20 cellular contexts compared by ENCODE assay signal in genomic region chrX:39805022-39805421, GRCh38.
"Had no signal": no experiment of that assay in that cellular context is flagged by ENCODE, and none has a peak within 500 bp of the region (broad histone marks: within the 10 kb centered on the region; RNA-seq: fewer than 3 reads in every experiment).

No MANE protein-coding gene starts in this region.

- H3K27ac ChIP-seq: esophagus squamous epithelium, heart left ventricle, pancreas, SJSA1, thoracic aorta, upper lobe of left lung had no signal

- H3K9me3 Mint-ChIP-seq: effector memory CD8-positive, alpha-beta T cell had no signal

- H3K27me3 ChIP-seq: esophagus squamous epithelium, SJSA1, upper lobe of left lung had no signal

- H3K36me3 ChIP-seq: esophagus squamous epithelium, heart left ventricle, pancreas, SJSA1, thoracic aorta, upper lobe of left lung had no signal

- H3K4me1 ChIP-seq: esophagus squamous epithelium, pancreas had no signal

- H3K27ac Mint-ChIP-seq: brain; effector memory CD8-positive, alpha-beta T cell; memory B cell had no signal

- H3K9me3 ChIP-seq: esophagus squamous epithelium, heart left ventricle, mucosa of descending colon, pancreas, SJSA1, thoracic aorta, upper lobe of left lung had no signal

- H3K4me3 ChIP-seq: esophagus squamous epithelium, heart left ventricle, mucosa of descending colon, pancreas, SJSA1, thoracic aorta, upper lobe of left lung had no signal

- H3K4me3 Mint-ChIP-seq: brain; effector memory CD8-positive, alpha-beta T cell; memory B cell had no signal

- H3K27me3 Mint-ChIP-seq: effector memory CD8-positive, alpha-beta T cell had no signal

- H3K36me3 Mint-ChIP-seq: brain, memory B cell had no signal

- ATAC-seq: effector memory CD8-positive, alpha-beta T cell; heart left ventricle; left colon; mucosa of descending colon; pancreas; right cardiac atrium had no signal

- DNase-seq: activated CD4-positive, alpha-beta T cell treated with anti-CD3 and anti-CD28 coated beads for 1 hour; activated naive CD4-positive, alpha-beta T cell; activated T-cell treated with anti-CD3 and anti-CD28 coated beads, Interleukin-2, amount 50 U/mL, for 1 hour; central memory CD4-positive, alpha-beta T cell; effector memory CD8-positive, alpha-beta T cell; esophagus squamous epithelium; heart left ventricle; left colon; mucosa of descending colon; pancreas; right cardiac atrium; stimulated activated CD4-positive, alpha-beta T cell treated with anti-CD3 and anti-CD28 coated beads, Interleukin-4, amount 100 ng/mL, for 24 hours; stimulated activated naive CD4-positive, alpha-beta T cell treated with Interleukin-2 at 50 U/mL for 16 hours; T-helper 1 cell; T-helper 9 cell; upper lobe of left lung had no signal
